Comparison of ENCODE assay signal across 18 cellular contexts in genomic region chr17:76314392-76315227, GRCh38. TPM values are rescaled to one million over a fixed set of nuclear protein-coding genes. Genes with fewer than 3 reads are reported as not detected.
DNase-seq lines count a peak whose midpoint lies in the region; ATAC-seq, FAIRE-seq and TF ChIP-seq lines count a peak whose summit lies in the region.
"Had no signal": no experiment of that assay in that cellular context is flagged by ENCODE, and none has a peak within 500 bp of the region (broad histone marks: within the 10 kb centered on the region; RNA-seq: fewer than 3 reads in every experiment).

No MANE protein-coding gene starts in this region.

- POLR2A ChIA-PET in HepG2 (lab: Yijun Ruan, JAX) = interaction anchor here (0.8 kb wide), 1 partner anchor 74 kb away, joined by 3 read pairs; no protein-coding TSS in a partner anchor
- POLR2A ChIA-PET in MCF 10A (lab: Yijun Ruan, JAX) = interaction anchor here (1.6 kb wide), 1 partner anchor 39 kb away, joined by 4 read pairs; the partner anchor contains the start of gene PRPSAP1

- peaks cover 10% of the 10 kb centered on the region for H3K4me1 Mint-ChIP-seq in activated T-helper 1 cell treated with anti-CD3 and anti-CD28 coated beads, Interleukin-12 subunit alpha, Interleukin-12 subunit beta, Interleukin-2, Interleukin-4 antibody, amounts not matched to agents 30 ng/mL and 10 ng/mL and 1 ng/mL, durations not matched to agents 14 hours and 24 hours and 36 hours (ENCODE audit: low read depth)
- H3K4me1 Mint-ChIP-seq in MCF 10A (ENCODE audit: insufficient read depth, unreplicated experiment) = no peaks in the 10 kb centered on the region

- H3K79me2 ChIP-seq in Loucy (ENCODE audit: insufficient read depth, low read length) = no peaks in the 10 kb centered on the region
- H3K79me2 ChIP-seq in HepG2 (ENCODE audit: insufficient read depth, low read length) = no peaks in the 10 kb centered on the region

- H3K36me3 ChIP-seq in Loucy (ENCODE audit: insufficient read depth, low read length) = peaks cover 54% of the 10 kb centered on the region
- H3K36me3 ChIP-seq in HepG2 (replicated peaks in 1 of 2; ENCODE audit: control insufficient read depth in 1 of 2, insufficient read depth in 2 of 2, low read length in 2 of 2) = peaks cover 30 to 83% of the 10 kb centered on the region in 2 experiments
- peaks cover 27 to 42% of the 10 kb centered on the region in 2 donors for H3K36me3 ChIP-seq in thyroid gland

- no peaks in the 10 kb centered on the region for H3K9me3 ChIP-seq in Loucy (ENCODE audit: insufficient read depth, low read depth, low read length)
- no peaks in the 10 kb centered on the region for H3K9me3 ChIP-seq in HepG2 (ENCODE audit: low read length)
- H3K9me3 ChIP-seq in thyroid gland = no peaks in the 10 kb centered on the region
- H3K9me3 ChIP-seq: ascending aorta, esophagus squamous epithelium, pancreas, SJSA1 had no signal

- H3K27me3 ChIP-seq in Loucy (ENCODE audit: insufficient read depth, low read length, poor library complexity, severe bottlenecking) (no peaks in the 10 kb centered on the region), HepG2 (ENCODE audit: control insufficient read depth in 1 of 2, insufficient read depth in 2 of 2, low read length in 2 of 2) (no peaks in the 10 kb centered on the region), thyroid gland (no peaks in the 10 kb centered on the region)
- H3K27me3 ChIP-seq: ascending aorta, esophagus squamous epithelium, pancreas, SJSA1 had no signal

- intact Hi-C loops in HepG2 (cut with micrococcal nuclease; ENCODE audit: unreplicated experiment) = no loop called here
- intact Hi-C loops in thyroid gland (cut with DNase I) = no loop called here
- intact Hi-C loops in activated T-helper 1 cell treated with anti-CD3 and anti-CD28 coated beads, Interleukin-12 subunit alpha, Interleukin-12 subunit beta, Interleukin-2, Interleukin-4 antibody, amounts not matched to agents 30 ng/mL and 10 ng/mL and 1 ng/mL, durations not matched to agents 14 hours and 24 hours and 36 hours (cut with micrococcal nuclease) = no loop called here
- intact Hi-C loops in MCF 10A (cut with micrococcal nuclease) = no loop called here

- H3K9me2 ChIP-seq in Loucy (replicated peaks; ENCODE audit: low read depth, low read length) = no peaks in the 10 kb centered on the region

- H4K20me1 ChIP-seq in Loucy (ENCODE audit: insufficient read depth, low read length, poor library complexity, severe bottlenecking) (no peaks in the 10 kb centered on the region), HepG2 (ENCODE audit: insufficient read depth, low read length) (no peaks in the 10 kb centered on the region; the same call in 1 of the 2 replicates)

- no peaks in the 10 kb centered on the region for H3K9me3 Mint-ChIP-seq in activated T-helper 1 cell treated with anti-CD3 and anti-CD28 coated beads, Interleukin-12 subunit alpha, Interleukin-12 subunit beta, Interleukin-2, Interleukin-4 antibody, amounts not matched to agents 30 ng/mL and 10 ng/mL and 1 ng/mL, durations not matched to agents 14 hours and 24 hours and 36 hours
- H3K9me3 Mint-ChIP-seq in MCF 10A (ENCODE audit: unreplicated experiment) = no peaks in the 10 kb centered on the region
- H3K9me3 Mint-ChIP-seq: dendritic cell treated with granulocyte-macrophage colony-stimulating factor and Interleukin-4, amounts not matched to agents 40 ng/mL and 50 ng/mL, for 4 days had no signal

- peak; percentile 12 to 30 for DNase-seq in cardiac fibroblast (ENCODE audit: low read depth in 2 of 2)
- DNase-seq in HepG2 (ENCODE audit: low spot score) = no peak
- DNase-seq in thyroid gland = peak in 1 of 2 donors; percentile 38
- DNase-seq in activated T-helper 1 cell treated with anti-CD3 and anti-CD28 coated beads, Interleukin-12 subunit alpha, Interleukin-12 subunit beta, Interleukin-2, Interleukin-4 antibody, amounts not matched to agents 30 ng/mL and 10 ng/mL and 1 ng/mL, durations not matched to agents 14 hours and 24 hours and 36 hours (ENCODE audit: low spot score) = no peak
- no peak for DNase-seq in NCI-H2081 (lab: John Stamatoyannopoulos, UW)
- DNase-seq in MCF 10A (ENCODE audit: unreplicated experiment) = no peak
- DNase-seq: activated naive CD4-positive, alpha-beta T cell; C1 segment of cervical spinal cord; DMS79; esophagus squamous epithelium; hypothalamus; left colon; NCI-H1105 treated with DMSO at 0.1 percent for 48 hours; pancreas had no signal

- no peak overlapping the region for H3K9ac ChIP-seq in Loucy (ENCODE audit: low read depth, low read length, poor library complexity, severe bottlenecking)
- no peak overlapping the region for H3K9ac ChIP-seq in HepG2 (ENCODE audit: insufficient read depth, low read depth, low read length)

- 96% methylated on average over 15 of the region's 15 CpGs for WGBS in HepG2 (ENCODE audit: low lambda C conversion rate)
- WGBS in thyroid gland, 2 donors = 68 to 74% methylated on average over 15 of the region's 15 CpGs

- no peak overlapping the region for H3K27ac Mint-ChIP-seq in activated T-helper 1 cell treated with anti-CD3 and anti-CD28 coated beads, Interleukin-12 subunit alpha, Interleukin-12 subunit beta, Interleukin-2, Interleukin-4 antibody, amounts not matched to agents 30 ng/mL and 10 ng/mL and 1 ng/mL, durations not matched to agents 14 hours and 24 hours and 36 hours
- no peak overlapping the region for H3K27ac Mint-ChIP-seq in MCF 10A (ENCODE audit: low read depth, unreplicated experiment)
- H3K27ac Mint-ChIP-seq: dendritic cell treated with granulocyte-macrophage colony-stimulating factor and Interleukin-4, amounts not matched to agents 40 ng/mL and 50 ng/mL, for 4 days had no signal

- BruUV-seq in HepG2 (replicated peaks; lab: Mats Ljungman, UMichigan) (no TSS peak), MCF 10A (replicated peaks; lab: Mats Ljungman, UMichigan) (no TSS peak)

- H3K4me3 ChIP-seq in Loucy (ENCODE audit: low read length, poor library complexity, severe bottlenecking) (no peak overlapping the region), cardiac fibroblast (replicated peaks in 1 of 2; ENCODE audit: low read depth in 2 of 2, low read length in 2 of 2) (no peak overlapping the region), HepG2 (replicated peaks in 1 of 3; ENCODE audit: insufficient read depth in 1 of 3, low read depth in 2 of 3, low read length in 3 of 3) (no peak overlapping the region), thyroid gland (replicated peaks in 1 of 3) (no peak overlapping the region)
- H3K4me3 ChIP-seq: ascending aorta, esophagus squamous epithelium, pancreas, SJSA1 had no signal

- TF ChIP-seq CTCF in Loucy (conservative IDR thresholded peaks at IDR 0.05; ENCODE audit: low read length) (no peak), cardiac fibroblast (IDR thresholded peaks at IDR 0.05; ENCODE audit: low read depth, low read length) (no peak), HepG2 (CRISPR knock-in tag; IDR thresholded peaks at IDR 0.05) (no peak), thyroid gland (IDR thresholded peaks at IDR 0.05) (no peak), MCF 10A (IDR thresholded peaks at IDR 0.05; ENCODE audit: unreplicated experiment) (no peak)

- H3K4me2 ChIP-seq in Loucy (ENCODE audit: low read depth, low read length, poor library complexity, severe bottlenecking) = peak overlapping the region; percentile 12
- no peak overlapping the region for H3K4me2 ChIP-seq in HepG2 (ENCODE audit: low read depth, low read length)

- peaks cover 12% of the 10 kb centered on the region for H3K36me3 Mint-ChIP-seq in activated T-helper 1 cell treated with anti-CD3 and anti-CD28 coated beads, Interleukin-12 subunit alpha, Interleukin-12 subunit beta, Interleukin-2, Interleukin-4 antibody, amounts not matched to agents 30 ng/mL and 10 ng/mL and 1 ng/mL, durations not matched to agents 14 hours and 24 hours and 36 hours (ENCODE audit: low read depth)
- H3K36me3 Mint-ChIP-seq in MCF 10A (ENCODE audit: insufficient read depth, unreplicated experiment) = peaks cover 50% of the 10 kb centered on the region

- H2AFZ ChIP-seq in Loucy (ENCODE audit: low read length) = no peak overlapping the region
- no peak overlapping the region for H2AFZ ChIP-seq in HepG2 (ENCODE audit: low read length)

- TF ChIP-seq POLR2A in HepG2 (IDR thresholded peaks at IDR 0.05; ENCODE audit: insufficient read depth in 1 of 2, low read depth in 2 of 2, low read length in 2 of 2) = no peak
- no peak for TF ChIP-seq POLR2A in thyroid gland (IDR thresholded peaks at IDR 0.05)

- in situ Hi-C loops in HepG2 (cut with HindIII; ENCODE audit: extremely low pct_ligation_motif_present, low pct_unique_long_range_greater_than_20kb) = no loop called here

- CTCF ChIA-PET in HepG2 (lab: Yijun Ruan, JAX; ENCODE audit: low intra/inter-chr PET ratio, low total read pairs) = no interaction called here
- CTCF ChIA-PET in MCF 10A (lab: Yijun Ruan, JAX) = interaction anchor here (0.6 to 1.8 kb wide), 2 partner anchors 56 to 84 kb away, joined by 5 to 6 read pairs; no protein-coding TSS in a partner anchor

- no peak for ATAC-seq in HepG2
- ATAC-seq: left colon, pancreas had no signal

- no peaks in the 10 kb centered on the region for H3K27me3 Mint-ChIP-seq in activated T-helper 1 cell treated with anti-CD3 and anti-CD28 coated beads, Interleukin-12 subunit alpha, Interleukin-12 subunit beta, Interleukin-2, Interleukin-4 antibody, amounts not matched to agents 30 ng/mL and 10 ng/mL and 1 ng/mL, durations not matched to agents 14 hours and 24 hours and 36 hours (ENCODE audit: insufficient read depth)
- H3K27me3 Mint-ChIP-seq in MCF 10A (ENCODE audit: insufficient read depth, unreplicated experiment) = no peaks in the 10 kb centered on the region
- H3K27me3 Mint-ChIP-seq: dendritic cell treated with granulocyte-macrophage colony-stimulating factor and Interleukin-4, amounts not matched to agents 40 ng/mL and 50 ng/mL, for 4 days had no signal

- H3K4me1 ChIP-seq in Loucy (ENCODE audit: insufficient read depth, low read length, poor library complexity, severe bottlenecking) (peaks cover 12% of the 10 kb centered on the region), HepG2 (ENCODE audit: insufficient read depth, low read length) (no peaks in the 10 kb centered on the region), thyroid gland (peaks cover 12 to 13% of the 10 kb centered on the region in 2 donors)
- H3K4me1 ChIP-seq: ascending aorta, pancreas had no signal

- H3K4me3 Mint-ChIP-seq in activated T-helper 1 cell treated with anti-CD3 and anti-CD28 coated beads, Interleukin-12 subunit alpha, Interleukin-12 subunit beta, Interleukin-2, Interleukin-4 antibody, amounts not matched to agents 30 ng/mL and 10 ng/mL and 1 ng/mL, durations not matched to agents 14 hours and 24 hours and 36 hours = no peak overlapping the region
- H3K4me3 Mint-ChIP-seq in MCF 10A (ENCODE audit: unreplicated experiment) = no peak overlapping the region
- H3K4me3 Mint-ChIP-seq: dendritic cell treated with granulocyte-macrophage colony-stimulating factor and Interleukin-4, amounts not matched to agents 40 ng/mL and 50 ng/mL, for 4 days had no signal

- no peak for TF ChIP-seq RAD21 in HepG2 (CRISPR knock-in tag; IDR thresholded peaks at IDR 0.05)

- no peak for TF ChIP-seq EP300 in HepG2 (IDR thresholded peaks at IDR 0.05; ENCODE audit: low read depth in 2 of 2, low read length in 2 of 2)
- no peak for TF ChIP-seq EP300 in HepG2 (CRISPR knock-in tag; IDR thresholded peaks at IDR 0.05; ENCODE audit: borderline replicate concordance)

- H3K27ac ChIP-seq in HepG2 (ENCODE audit: extremely low read length, insufficient read depth, low read length) = no peak overlapping the region
- peak overlapping the region in 2 of 3 donors; percentile 37 to 48 for H3K27ac ChIP-seq in thyroid gland
- H3K27ac ChIP-seq: ascending aorta, pancreas, SJSA1 had no signal

- no peak for FAIRE-seq in HepG2 (lab: Jason Lieb, UNC)
- FAIRE-seq: pancreas had no signal

- no peaks in the 10 kb centered on the region; the same call in 1 of the 2 replicates for H3F3A ChIP-seq in Loucy (ENCODE audit: low read depth)

RNA-seq across cellular contexts. Expression of gene QRICH2, which starts 6.5 kb away (rescaled TPM):
- total RNA-seq in HepG2 (2016; rRNA removed; fragmentation: Illumina TruSeq; extraction: Trizol) = 2.7 and 3.7 TPM in 2 replicates
- total RNA-seq in HepG2 (2016; cell fraction: cytosol; rRNA removed; fragmentation: Illumina TruSeq; extraction: Trizol; ENCODE audit: low read depth) = 3.1 and 3.3 TPM in 2 replicates
- 2.3 and 3.7 TPM in 2 replicates for total RNA-seq in HepG2 (2016; cell fraction: insoluble cytoplasmic fraction; rRNA removed; fragmentation: Illumina TruSeq; extraction: Trizol)
- total RNA-seq in HepG2 (2016; cell fraction: membrane; rRNA removed; fragmentation: Illumina TruSeq; extraction: Trizol) = 4.0 and 4.5 TPM in 2 replicates
- 4.4 and 6.1 TPM in 2 replicates for total RNA-seq in HepG2 (2016; cell fraction: nucleus; rRNA removed; fragmentation: Illumina TruSeq; extraction: Trizol)
- polyA plus RNA-seq in HepG2 (2011; rRNA removed) = 5.7 and 11.5 TPM in 2 replicates
- polyA plus RNA-seq in HepG2 (2011; cell fraction: cytosol; rRNA removed) = 3.4 and 3.8 TPM in 2 replicates
- polyA plus RNA-seq in HepG2 (2011; cell fraction: nucleus; rRNA removed) = 58.0 and 60.6 TPM in 2 replicates
- polyA plus RNA-seq in HepG2 (2012) = 1.5 and 7.5 TPM in 2 replicates
- polyA plus RNA-seq in HepG2 (2016; cell fraction: cytosol; fragmentation: Illumina TruSeq; extraction: Trizol; ENCODE audit: low read depth) = 0.94 and 1.1 TPM in 2 replicates
- 1.2 TPM in 2 replicates for polyA plus RNA-seq in HepG2 (2016; cell fraction: insoluble cytoplasmic fraction; fragmentation: Illumina TruSeq; extraction: Trizol; ENCODE audit: low read depth)
- polyA plus RNA-seq in HepG2 (2016; cell fraction: membrane; fragmentation: Illumina TruSeq; extraction: Trizol; ENCODE audit: low read depth) = 1.0 and 1.5 TPM in 2 replicates
- polyA plus RNA-seq in HepG2 (2016; cell fraction: nucleus; fragmentation: Illumina TruSeq; extraction: Trizol; ENCODE audit: insufficient read depth, low read depth) = 10.2 and 12.1 TPM in 2 replicates
- polyA minus RNA-seq in HepG2 (2011; rRNA and poly(A)+ RNA removed; ENCODE audit: low replicate concordance) = 6.3 and 21.9 TPM in 2 replicates
- polyA minus RNA-seq in HepG2 (2011; cell fraction: cytosol; rRNA and poly(A)+ RNA removed) = 2.5 and 3.3 TPM in 2 replicates
- polyA minus RNA-seq in HepG2 (2011; cell fraction: nucleus; rRNA and poly(A)+ RNA removed) = 12.0 and 17.0 TPM in 2 replicates
- 10 to 100 TPM in 2 of 4 donors, 1 to 10 TPM in 2; 6.6 to 14.3 (median 9.9) TPM for total RNA-seq in thyroid gland
- 2.7 and 3.3 TPM in 2 replicates for total RNA-seq in activated T-helper 1 cell treated with anti-CD3 and anti-CD28 coated beads, Interleukin-12 subunit alpha, Interleukin-12 subunit beta, Interleukin-2, Interleukin-4 antibody, amounts not matched to agents 30 ng/mL and 10 ng/mL and 1 ng/mL, durations not matched to agents 14 hours and 24 hours and 36 hours
- total RNA-seq in MCF 10A (2022) = 0.56 and 3.2 TPM in 2 replicates

RNA-seq across cellular contexts. Expression of gene PRPSAP1, which starts 39.1 kb away (rescaled TPM):
- total RNA-seq in HepG2 (2016; rRNA removed; fragmentation: Illumina TruSeq; extraction: Trizol) = 91.1 and 115 TPM in 2 replicates
- 50.9 and 56.3 TPM in 2 replicates for total RNA-seq in HepG2 (2016; cell fraction: cytosol; rRNA removed; fragmentation: Illumina TruSeq; extraction: Trizol; ENCODE audit: low read depth)
- 93.8 and 106 TPM in 2 replicates for total RNA-seq in HepG2 (2016; cell fraction: insoluble cytoplasmic fraction; rRNA removed; fragmentation: Illumina TruSeq; extraction: Trizol)
- 62.1 and 63.3 TPM in 2 replicates for total RNA-seq in HepG2 (2016; cell fraction: membrane; rRNA removed; fragmentation: Illumina TruSeq; extraction: Trizol)
- 97.5 and 106 TPM in 2 replicates for total RNA-seq in HepG2 (2016; cell fraction: nucleus; rRNA removed; fragmentation: Illumina TruSeq; extraction: Trizol)
- polyA plus RNA-seq in HepG2 (2011; rRNA removed) = 314 and 325 TPM in 2 replicates
- 244 and 264 TPM in 2 replicates for polyA plus RNA-seq in HepG2 (2011; cell fraction: cytosol; rRNA removed)
- 676 and 852 TPM in 2 replicates for polyA plus RNA-seq in HepG2 (2011; cell fraction: nucleus; rRNA removed)
- 192 and 251 TPM in 2 replicates for polyA plus RNA-seq in HepG2 (2012)
- polyA plus RNA-seq in HepG2 (2016; cell fraction: cytosol; fragmentation: Illumina TruSeq; extraction: Trizol; ENCODE audit: low read depth) = 24.9 and 31.2 TPM in 2 replicates
- 142 and 162 TPM in 2 replicates for polyA plus RNA-seq in HepG2 (2016; cell fraction: insoluble cytoplasmic fraction; fragmentation: Illumina TruSeq; extraction: Trizol; ENCODE audit: low read depth)
- polyA plus RNA-seq in HepG2 (2016; cell fraction: membrane; fragmentation: Illumina TruSeq; extraction: Trizol; ENCODE audit: low read depth) = 50.3 and 53.9 TPM in 2 replicates
- polyA plus RNA-seq in HepG2 (2016; cell fraction: nucleus; fragmentation: Illumina TruSeq; extraction: Trizol; ENCODE audit: insufficient read depth, low read depth) = 198 and 200 TPM in 2 replicates
- polyA minus RNA-seq in HepG2 (2011; rRNA and poly(A)+ RNA removed; ENCODE audit: low replicate concordance) = 54.9 and 219 TPM in 2 replicates
- 108 and 118 TPM in 2 replicates for polyA minus RNA-seq in HepG2 (2011; cell fraction: cytosol; rRNA and poly(A)+ RNA removed)
- 292 and 371 TPM in 2 replicates for polyA minus RNA-seq in HepG2 (2011; cell fraction: nucleus; rRNA and poly(A)+ RNA removed)
- total RNA-seq in thyroid gland = 100 to 1,000 TPM; 133 to 198 (median 167) TPM
- 41.2 and 44.0 TPM in 2 replicates for total RNA-seq in activated T-helper 1 cell treated with anti-CD3 and anti-CD28 coated beads, Interleukin-12 subunit alpha, Interleukin-12 subunit beta, Interleukin-2, Interleukin-4 antibody, amounts not matched to agents 30 ng/mL and 10 ng/mL and 1 ng/mL, durations not matched to agents 14 hours and 24 hours and 36 hours
- total RNA-seq in MCF 10A (2022) = 25.9 and 42.3 TPM in 2 replicates

RNA-seq across cellular contexts. Expression of gene UBALD2, which starts 49.5 kb away (rescaled TPM):
- total RNA-seq in HepG2 (2016; rRNA removed; fragmentation: Illumina TruSeq; extraction: Trizol) (3.3 and 5.3 TPM in 2 replicates), thyroid gland (10 to 100 TPM in 3 of 4 donors, 1 to 10 TPM in 1; 9.8 to 54.2 (median 22.9) TPM), MCF 10A (2022) (84.9 and 109 TPM in 2 replicates)
- total RNA-seq in HepG2 (2016; cell fraction: cytosol; rRNA removed; fragmentation: Illumina TruSeq; extraction: Trizol; ENCODE audit: low read depth) = 6.8 and 10.0 TPM in 2 replicates
- 4.4 and 4.5 TPM in 2 replicates for total RNA-seq in HepG2 (2016; cell fraction: insoluble cytoplasmic fraction; rRNA removed; fragmentation: Illumina TruSeq; extraction: Trizol)
- 9.1 and 9.4 TPM in 2 replicates for total RNA-seq in HepG2 (2016; cell fraction: membrane; rRNA removed; fragmentation: Illumina TruSeq; extraction: Trizol)
- 2.6 and 3.2 TPM in 2 replicates for total RNA-seq in HepG2 (2016; cell fraction: nucleus; rRNA removed; fragmentation: Illumina TruSeq; extraction: Trizol)
- 50.5 and 89.7 TPM in 2 replicates for polyA plus RNA-seq in HepG2 (2011; rRNA removed)
- 14.6 and 28.0 TPM in 2 replicates for polyA plus RNA-seq in HepG2 (2011; cell fraction: cytosol; rRNA removed)
- polyA plus RNA-seq in HepG2 (2011; cell fraction: nucleus; rRNA removed) = 19.7 and 23.1 TPM in 2 replicates
- 16.6 and 21.8 TPM in 2 replicates for polyA plus RNA-seq in HepG2 (2012)
- polyA plus RNA-seq in HepG2 (2016; cell fraction: cytosol; fragmentation: Illumina TruSeq; extraction: Trizol; ENCODE audit: low read depth) = 26.5 and 33.4 TPM in 2 replicates
- 15.4 and 17.2 TPM in 2 replicates for polyA plus RNA-seq in HepG2 (2016; cell fraction: insoluble cytoplasmic fraction; fragmentation: Illumina TruSeq; extraction: Trizol; ENCODE audit: low read depth)
- 28.1 and 30.3 TPM in 2 replicates for polyA plus RNA-seq in HepG2 (2016; cell fraction: membrane; fragmentation: Illumina TruSeq; extraction: Trizol; ENCODE audit: low read depth)
- polyA plus RNA-seq in HepG2 (2016; cell fraction: nucleus; fragmentation: Illumina TruSeq; extraction: Trizol; ENCODE audit: insufficient read depth, low read depth) = 8.4 and 13.3 TPM in 2 replicates
- polyA minus RNA-seq in HepG2 (2011; rRNA and poly(A)+ RNA removed; ENCODE audit: low replicate concordance) = 24.6 and 37.9 TPM in 2 replicates
- 14.7 and 29.2 TPM in 2 replicates for polyA minus RNA-seq in HepG2 (2011; cell fraction: cytosol; rRNA and poly(A)+ RNA removed)
- polyA minus RNA-seq in HepG2 (2011; cell fraction: nucleus; rRNA and poly(A)+ RNA removed) = 4.2 and 7.1 TPM in 2 replicates
- 206 and 217 TPM in 2 replicates for total RNA-seq in activated T-helper 1 cell treated with anti-CD3 and anti-CD28 coated beads, Interleukin-12 subunit alpha, Interleukin-12 subunit beta, Interleukin-2, Interleukin-4 antibody, amounts not matched to agents 30 ng/mL and 10 ng/mL and 1 ng/mL, durations not matched to agents 14 hours and 24 hours and 36 hours

Comparison
In these comparisons a context has a peak if more than half of its experiments do, and no peak if none do; other contexts are left out.
1. DNase-seq: peak in cardiac fibroblast (2 of 2); none in HepG2 (single experiment), activated T-helper 1 cell treated with anti-CD3 and anti-CD28 coated beads, Interleukin-12 subunit alpha, Interleukin-12 subunit beta, Interleukin-2, Interleukin-4 antibody, amounts not matched to agents 30 ng/mL and 10 ng/mL and 1 ng/mL, durations not matched to agents 14 hours and 24 hours and 36 hours (single experiment), NCI-H2081 (0 of 2) and MCF 10A (single experiment).